ENCODE assay signal across 1 cellular context in genomic region chr17:50365649-50366393, GRCh38.
TF ChIP-seq lines count a peak whose summit lies in the region.

No MANE protein-coding gene starts in this region.

TF ChIP-seq in HepG2, 621 proteins besides CTCF, POLR2A, EP300 and RAD21:
- peak; percentile 24 for TF ChIP-seq AGO2 (optimal IDR thresholded peaks at IDR 0.05; ENCODE audit: low read depth, low read length)
- peak; percentile 24; the same call in 1 of the 2 replicates for TF ChIP-seq POLR2G (IDR thresholded peaks at IDR 0.05; ENCODE audit: low read depth, low read length)
- TF ChIP-seq ZNF34 (CRISPR knock-in tag; IDR thresholded peaks at IDR 0.05; ENCODE audit: borderline replicate concordance): no peak
